Comparison of ENCODE assay signal across 18 cellular contexts in genomic region chr3:182848906-182849305, GRCh38. TPM values are rescaled to one million over a fixed set of nuclear protein-coding genes. Genes with fewer than 3 reads are reported as not detected.
A peak's percentile ranks its signal among the peaks of the same experiment; 100 is the strongest.
DNase-seq lines count a peak whose midpoint lies in the region; ATAC-seq, FAIRE-seq and TF ChIP-seq lines count a peak whose summit lies in the region.
"Had no signal": no experiment of that assay in that cellular context is flagged by ENCODE, and none has a peak within 500 bp of the region (broad histone marks: within the 10 kb centered on the region; RNA-seq: fewer than 3 reads in every experiment).

No MANE protein-coding gene starts in this region.

- no peaks in the 10 kb centered on the region for H3K27me3 Mint-ChIP-seq in activated T-helper 17 cell treated with anti-CD3 and anti-CD28 coated beads, Interleukin-2, amount 50 U/mL, for 72 hours
- H3K27me3 Mint-ChIP-seq: B cell had no signal

- H3K4me3 Mint-ChIP-seq in activated T-helper 17 cell treated with anti-CD3 and anti-CD28 coated beads, Interleukin-2, amount 50 U/mL, for 72 hours, result no peak overlapping the region
- H3K4me3 Mint-ChIP-seq: B cell; CD8-positive, alpha-beta T cell; HFFc6 had no signal

- H3K27me3 ChIP-seq in HAP-1 (ENCODE audit: low read depth), result no peaks in the 10 kb centered on the region
- H3K27me3 ChIP-seq in SJCRH30, result no peaks in the 10 kb centered on the region
- H3K27me3 ChIP-seq: BLaER1 treated with 17β-estradiol and CSF1 and Interleukin-3, amounts not matched to agents 10 nM and 100 nM had no signal

- peaks cover 97% of the 10 kb centered on the region for H3K36me3 Mint-ChIP-seq in activated T-helper 17 cell treated with anti-CD3 and anti-CD28 coated beads, Interleukin-2, amount 50 U/mL, for 72 hours (ENCODE audit: low read depth)

- in situ Hi-C loops in HAP-1 (cut with MboI; ENCODE audit: low sequenced_read_pairs), result no loop called here

- no peak for DNase-seq in D721Med (ENCODE audit: insufficient read length, low spot score)
- DNase-seq in HAP-1 (ENCODE audit: low spot score in 2 of 2), result peak; percentile 33 to 69
- DNase-seq in SJCRH30, result peak; percentile 13 to 54
- DNase-seq in stimulated activated naive CD4-positive, alpha-beta T cell treated with Interleukin-2 at 50 U/mL for 16 hours (lab: John Stamatoyannopoulos, UW), result no peak
- DNase-seq: Calu3; CD8-positive, alpha-beta T cell; HCEC 1CT; HFFc6; IMR-90 had no signal

- H3K4me1 Mint-ChIP-seq in activated T-helper 17 cell treated with anti-CD3 and anti-CD28 coated beads, Interleukin-2, amount 50 U/mL, for 72 hours, result no peaks in the 10 kb centered on the region
- H3K4me1 Mint-ChIP-seq: B cell had no signal

- H3K9me3 ChIP-seq in HAP-1 (no peaks in the 10 kb centered on the region), SJCRH30 (replicated peaks) (no peaks in the 10 kb centered on the region)

- ATAC-seq in activated T-helper 17 cell treated with anti-CD3 and anti-CD28 coated beads, Interleukin-2, amount 50 U/mL, for 72 hours (replicated peaks), result no peak
- ATAC-seq in GM21515 (IDR thresholded peaks at IDR 0.05; ENCODE audit: unreplicated experiment) (no peak), GM21717 (IDR thresholded peaks at IDR 0.05; ENCODE audit: unreplicated experiment) (no peak)
- ATAC-seq: CD8-positive, alpha-beta T cell; K562 had no signal

- peak; percentile 93 for FAIRE-seq in D721Med (lab: Jason Lieb, UNC)
- FAIRE-seq: GM12891, H1, HTR-8/SVneo, K562 had no signal

- H3K36me3 ChIP-seq in HAP-1 (replicated peaks) (peaks cover 4% of the 10 kb centered on the region), SJCRH30 (peaks cover 47% of the 10 kb centered on the region)

- no peaks in the 10 kb centered on the region for H3K9me3 Mint-ChIP-seq in activated T-helper 17 cell treated with anti-CD3 and anti-CD28 coated beads, Interleukin-2, amount 50 U/mL, for 72 hours
- H3K9me3 Mint-ChIP-seq: CD8-positive, alpha-beta T cell; HFFc6 had no signal

- H3K27ac Mint-ChIP-seq in activated T-helper 17 cell treated with anti-CD3 and anti-CD28 coated beads, Interleukin-2, amount 50 U/mL, for 72 hours, result peak overlapping the region; percentile 20
- H3K27ac Mint-ChIP-seq: B cell; CD8-positive, alpha-beta T cell; HFFc6 had no signal

- TF ChIP-seq CTCF in D721Med (IDR thresholded peaks at IDR 0.05; ENCODE audit: insufficient read depth, missing control alignments), result no peak

- no peaks in the 10 kb centered on the region for H3K4me1 ChIP-seq in HAP-1
- no peaks in the 10 kb centered on the region for H3K4me1 ChIP-seq in SJCRH30
- H3K4me1 ChIP-seq: BLaER1 treated with 17β-estradiol and CSF1 and Interleukin-3, amounts not matched to agents 10 nM and 100 nM had no signal

- no peak overlapping the region for H3K27ac ChIP-seq in SJCRH30
- H3K27ac ChIP-seq: BLaER1 treated with 17β-estradiol and CSF1 and Interleukin-3, amounts not matched to agents 10 nM and 100 nM had no signal

- H3K4me3 ChIP-seq in HAP-1 (no peak overlapping the region), SJCRH30 (no peak overlapping the region)
- H3K4me3 ChIP-seq: BLaER1 treated with 17β-estradiol and CSF1 and Interleukin-3, amounts not matched to agents 10 nM and 100 nM; K562 had no signal

RNA-seq across cellular contexts. Expression of gene ATP11B, which starts 55.6 kb away (rescaled TPM):
- 69.7 and 73.9 TPM in 2 replicates for total RNA-seq in SJCRH30 (2014; rRNA removed; shearing (Covaris generic))
- 10 to 100 TPM; 69.1 to 80.3 TPM for total RNA-seq in activated T-helper 17 cell treated with anti-CD3 and anti-CD28 coated beads, Interleukin-2, amount 50 U/mL, for 72 hours

Comparison
In these comparisons a context has a peak if more than half of its experiments do, and no peak if none do; other contexts are left out.
1. DNase-seq: peak in HAP-1 (2 of 2) and SJCRH30 (2 of 2); none in D721Med (single experiment) and stimulated activated naive CD4-positive, alpha-beta T cell treated with Interleukin-2 at 50 U/mL for 16 hours (single experiment).